In genomic region chr17:43006639-43007551, GRCh38 we compare ENCODE assay signal across 8 cellular contexts. TPM values are rescaled to one million over a fixed set of nuclear protein-coding genes. Genes with fewer than 3 reads are reported as not detected.
A peak's percentile ranks its signal among the peaks of the same experiment; 100 is the strongest.
DNase-seq lines count a peak whose midpoint lies in the region; ATAC-seq and TF ChIP-seq lines count a peak whose summit lies in the region.

Gene IFI35 (plus strand): TSS chr17:43006784. CDS start chr17:43006948, 164 bp downstream.

- peaks cover 25% of the 10 kb centered on the region for H3K36me3 ChIP-seq in SJCRH30

- DNase-seq in GM03348 (ENCODE audit: low spot score) (peak; percentile 88), HFFc6 (peak; percentile 80), NCI-H2196 treated with DMSO at 0.1 percent for 48 hours (lab: John Stamatoyannopoulos, UW; ENCODE audit: unreplicated experiment) (peak; percentile 42), cerebellum (ENCODE audit: low spot score) (peak; percentile 15), kidney tubule cell (ENCODE audit: low spot score) (peak; percentile 86), SJCRH30 (no peak)
- DNase-seq in activated CD4-positive, alpha-beta T cell treated with anti-CD3 and anti-CD28 coated beads for 36 hours, result peak; percentile 94
- DNase-seq in stimulated activated CD4-positive, alpha-beta T cell treated with anti-CD3 and anti-CD28 coated beads, Interleukin-1b, Interleukin-23, amount 100 ng/mL, for 48 hours, result peak; percentile 87

- intact Hi-C loops in activated CD4-positive, alpha-beta T cell treated with anti-CD3 and anti-CD28 coated beads for 36 hours (cut with DNase I, micrococcal nuclease), result loop anchor here (1.0 kb wide), 3 partner anchors 9 to 309 kb away; partner anchors contain the start of genes RPL27 (in 1 of the 2) and VAT1 (in 1 of the 2)

- peak; percentile 64 for TF ChIP-seq CTCF in HFFc6 (IDR thresholded peaks at IDR 0.05)

- POLR2A ChIA-PET in activated CD4-positive, alpha-beta T cell treated with anti-CD3 and anti-CD28 coated beads for 36 hours (lab: Charles Lee), result interaction anchor here (1.0 to 1.7 kb wide), 3 partner anchors 9 to 17 kb away, joined by 3 to 13 read pairs (median 4); partner anchors contain the start of gene RPL27

- H3K4me1 ChIP-seq in SJCRH30, result no peaks in the 10 kb centered on the region

- peaks cover 46% of the 10 kb centered on the region for H3K4me1 Mint-ChIP-seq in HFFc6 (ENCODE audit: low read depth)
- H3K4me1 Mint-ChIP-seq in activated CD4-positive, alpha-beta T cell treated with anti-CD3 and anti-CD28 coated beads for 36 hours, result peaks cover 24% of the 10 kb centered on the region

- H3K9me3 ChIP-seq in SJCRH30 (replicated peaks), result no peaks in the 10 kb centered on the region

- H3K27ac ChIP-seq in SJCRH30, result no peak within 1 kb of the TSS

- peaks cover 26% of the 10 kb centered on the region for H3K36me3 Mint-ChIP-seq in HFFc6 (ENCODE audit: low read depth)
- H3K36me3 Mint-ChIP-seq in activated CD4-positive, alpha-beta T cell treated with anti-CD3 and anti-CD28 coated beads for 36 hours (ENCODE audit: low read depth), result peaks cover 28% of the 10 kb centered on the region

- no peaks in the 10 kb centered on the region for H3K27me3 ChIP-seq in SJCRH30

- H3K27me3 Mint-ChIP-seq in HFFc6 (ENCODE audit: insufficient read depth), result peaks cover 4% of the 10 kb centered on the region
- H3K27me3 Mint-ChIP-seq in activated CD4-positive, alpha-beta T cell treated with anti-CD3 and anti-CD28 coated beads for 36 hours, result no peaks in the 10 kb centered on the region

- H3K4me3 Mint-ChIP-seq in HFFc6, result peak within 1 kb of the TSS; percentile 99
- H3K4me3 Mint-ChIP-seq in activated CD4-positive, alpha-beta T cell treated with anti-CD3 and anti-CD28 coated beads for 36 hours, result peak within 1 kb of the TSS; percentile 99

- CTCF ChIA-PET in activated CD4-positive, alpha-beta T cell treated with anti-CD3 and anti-CD28 coated beads for 36 hours (lab: Charles Lee), result interaction anchor here (1.0 to 2.3 kb wide), 2 partner anchors 8 to 165 kb away, joined by 3 to 12 read pairs; partner anchors contain the start of gene RPL27

- H3K27ac Mint-ChIP-seq in HFFc6, result peak within 1 kb of the TSS; percentile 99
- H3K27ac Mint-ChIP-seq in activated CD4-positive, alpha-beta T cell treated with anti-CD3 and anti-CD28 coated beads for 36 hours, result peak within 1 kb of the TSS; percentile 100

- no peak within 1 kb of the TSS for H3K4me3 ChIP-seq in SJCRH30

- H3K9me3 Mint-ChIP-seq in HFFc6, result no peaks in the 10 kb centered on the region
- H3K9me3 Mint-ChIP-seq in activated CD4-positive, alpha-beta T cell treated with anti-CD3 and anti-CD28 coated beads for 36 hours (ENCODE audit: low read depth), result no peaks in the 10 kb centered on the region

- ATAC-seq in activated CD4-positive, alpha-beta T cell treated with anti-CD3 and anti-CD28 coated beads for 36 hours, result peak; percentile 97

RNA-seq across cellular contexts. Expression of gene IFI35, which starts in this region (rescaled TPM):
- 10 to 100 TPM in 4 of 6 experiments, 1 to 10 TPM in 2; 6.3 to 22.4 (median 18.8) TPM for total RNA-seq in HFFc6 (2021; fragmentation: NEBNext Ultra II Directional; extraction: Animal tissue kit (Norgen Biotek cat#: 25700))
- total RNA-seq in activated CD4-positive, alpha-beta T cell treated with anti-CD3 and anti-CD28 coated beads for 36 hours, result 10 to 100 TPM; 65.3 to 68.1 TPM
- total RNA-seq in cerebellum, result 2.0 TPM
- total RNA-seq in SJCRH30 (2014; rRNA removed; shearing (Covaris generic)), result 0.33 TPM in 1 of 2 replicates, not detected in the other

Comparison
In these comparisons a context has a peak if more than half of its experiments do, and no peak if none do; other contexts are left out.
1. DNase-seq: peak in GM03348 (single experiment), HFFc6 (single experiment), NCI-H2196 treated with DMSO at 0.1 percent for 48 hours (single experiment), activated CD4-positive, alpha-beta T cell treated with anti-CD3 and anti-CD28 coated beads for 36 hours (single experiment), cerebellum (single experiment), kidney tubule cell (single experiment) and stimulated activated CD4-positive, alpha-beta T cell treated with anti-CD3 and anti-CD28 coated beads, Interleukin-1b, Interleukin-23, amount 100 ng/mL, for 48 hours (single experiment); none in SJCRH30 (0 of 2).